ENCODE assay signal across 1 cellular context in genomic region chr6:167838207-167838748, GRCh38.
TF ChIP-seq lines count a peak whose summit lies in the region.

No MANE protein-coding gene starts in this region.

TF ChIP-seq in H1, 55 proteins besides CTCF, POLR2A, EP300 and RAD21:
- no peak for TF ChIP-seq SRF (IDR thresholded peaks at IDR 0.05; ENCODE audit: low read depth, low read length)
